In the genomic region with DNA sequence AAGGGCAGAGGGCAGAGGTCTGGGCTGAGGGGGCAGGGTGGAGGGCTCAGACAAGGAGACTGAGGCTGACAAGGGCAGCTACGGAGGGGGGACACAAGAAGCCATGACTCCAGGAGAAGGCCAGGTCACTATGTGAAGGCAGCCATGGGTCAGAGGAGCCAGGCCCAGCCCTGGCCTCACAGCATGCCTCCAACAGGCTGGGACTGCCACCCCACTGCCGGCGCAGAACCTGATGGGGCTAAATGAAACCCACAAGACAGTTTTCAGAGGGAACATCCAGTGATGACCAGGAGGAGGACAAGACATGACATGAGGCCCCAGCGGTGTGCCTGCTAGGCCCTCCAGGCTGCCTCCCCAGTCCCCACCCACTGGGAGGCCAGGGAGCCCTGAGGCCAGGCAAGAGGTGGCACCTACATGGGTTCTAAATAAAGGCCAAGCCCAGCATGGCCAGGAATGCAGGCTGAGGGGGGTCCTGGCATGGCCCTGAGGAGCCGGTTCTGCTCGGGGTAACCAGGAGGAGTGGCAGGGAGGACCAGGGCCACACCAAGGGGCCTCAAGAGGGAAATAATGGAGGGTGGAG, we compare ENCODE assay signal across 28 cellular contexts. TPM values are rescaled to one million over a fixed set of nuclear protein-coding genes. Genes with fewer than 3 reads are reported as not detected.
DNase-seq lines count a peak whose midpoint lies in the region; ATAC-seq and TF ChIP-seq lines count a peak whose summit lies in the region.
"Had no signal": no experiment of that assay in that cellular context is flagged by ENCODE, and none has a peak within 500 bp of the region (broad histone marks: within the 10 kb centered on the region; RNA-seq: fewer than 3 reads in every experiment).

No MANE protein-coding gene starts in this region.

- peak overlapping the region; percentile 63 for H3K27ac Mint-ChIP-seq in MCF 10A (ENCODE audit: low read depth, unreplicated experiment)
- peak overlapping the region; percentile 25 for H3K27ac Mint-ChIP-seq in stimulated activated memory B cell treated with anti-CD40 and anti-IgM and Interleukin-4, amounts not matched to agents 10 μg/mL and 1 μg/mL and 100 μg/mL, for 72 hours
- H3K27ac Mint-ChIP-seq: stimulated activated naive CD8-positive, alpha-beta T cell treated with anti-CD3 and anti-CD28 coated beads, Interleukin-15, Interleukin-2, amounts not matched to agents 100 ng/mL and 50 ng/mL, for 24 hours had no signal

- H3K27me3 ChIP-seq in breast epithelium: no peaks in the 10 kb centered on the region
- H3K27me3 ChIP-seq: Peyer's patch, SJCRH30, uterus had no signal

- H3K4me3 ChIP-seq in breast epithelium (no peak overlapping the region), HEK293 (ENCODE audit: low read depth, low read length) (no peak overlapping the region)
- H3K4me3 ChIP-seq: coronary artery, Peyer's patch, SJCRH30, thoracic aorta, uterus had no signal

- H3K9me3 ChIP-seq in breast epithelium (no peaks in the 10 kb centered on the region), HEK293 (ENCODE audit: control insufficient read depth, insufficient read depth, low read depth, low read length) (no peaks in the 10 kb centered on the region)
- H3K9me3 ChIP-seq: Peyer's patch, SJCRH30, thoracic aorta, uterus had no signal

- H3K36me3 ChIP-seq in breast epithelium (peaks cover 20% of the 10 kb centered on the region), HEK293 (ENCODE audit: control insufficient read depth in 2 of 2, insufficient read depth in 1 of 2, low read length in 2 of 2) (peaks cover 74 to 93% of the 10 kb centered on the region in 2 experiments)
- H3K36me3 ChIP-seq: uterus had no signal

- peaks cover 11% of the 10 kb centered on the region for H3K4me1 Mint-ChIP-seq in MCF 10A (ENCODE audit: insufficient read depth, unreplicated experiment)
- H3K4me1 Mint-ChIP-seq in stimulated activated memory B cell treated with anti-CD40 and anti-IgM and Interleukin-4, amounts not matched to agents 10 μg/mL and 1 μg/mL and 100 μg/mL, for 72 hours: peaks cover 23% of the 10 kb centered on the region

- H3K36me3 Mint-ChIP-seq in MCF 10A (ENCODE audit: insufficient read depth, unreplicated experiment): peaks cover 100% of the 10 kb centered on the region
- peaks cover 63% of the 10 kb centered on the region for H3K36me3 Mint-ChIP-seq in stimulated activated memory B cell treated with anti-CD40 and anti-IgM and Interleukin-4, amounts not matched to agents 10 μg/mL and 1 μg/mL and 100 μg/mL, for 72 hours

- CTCF ChIA-PET in MCF 10A (lab: Yijun Ruan, JAX) (no interaction called here), HEK293 (lab: Yijun Ruan, JAX) (interaction anchor here (1.0 kb wide), 1 partner anchor 19 kb away, joined by 3 read pairs; no protein-coding TSS in a partner anchor)

- intact Hi-C loops in MCF 10A (cut with micrococcal nuclease) (no loop called here), breast epithelium (cut with DNase I; ENCODE audit: low total_unique reads) (no loop called here), left cardiac atrium (cut with DNase I) (loop anchor here in 1 of 2 donors (10.0 kb wide), 1 partner anchor 111 kb away; no protein-coding TSS in a partner anchor)

- no peak for TF ChIP-seq CTCF in MCF 10A (IDR thresholded peaks at IDR 0.05; ENCODE audit: unreplicated experiment)
- TF ChIP-seq CTCF in breast epithelium (IDR thresholded peaks at IDR 0.05): no peak
- no peak for TF ChIP-seq CTCF in HEK293 (tag by site-specific recombination; IDR thresholded peaks at IDR 0.05)

- POLR2A ChIA-PET in MCF 10A (lab: Yijun Ruan, JAX) (no interaction called here), HEK293 (lab: Yijun Ruan, JAX) (interaction anchor here (1.4 kb wide), 1 partner anchor 112 kb away, joined by 3 read pairs; no protein-coding TSS in a partner anchor)

- peak; percentile 5 to 7 for ATAC-seq in left cardiac atrium
- ATAC-seq in stimulated activated memory B cell treated with anti-CD40 and anti-IgM and Interleukin-4, amounts not matched to agents 10 μg/mL and 1 μg/mL and 100 μg/mL, for 72 hours: no peak
- ATAC-seq: effector memory CD8-positive, alpha-beta T cell; left lobe of liver had no signal

- H3K4me3 Mint-ChIP-seq in MCF 10A (ENCODE audit: unreplicated experiment): no peak overlapping the region
- no peak overlapping the region for H3K4me3 Mint-ChIP-seq in stimulated activated memory B cell treated with anti-CD40 and anti-IgM and Interleukin-4, amounts not matched to agents 10 μg/mL and 1 μg/mL and 100 μg/mL, for 72 hours
- H3K4me3 Mint-ChIP-seq: activated naive CD4-positive, alpha-beta T cell treated with anti-CD3 and anti-CD28 coated beads, Interleukin-2, amount 10 ng/mL, durations not matched to agents 7 days and 5 days; effector memory CD8-positive, alpha-beta T cell; stimulated activated naive CD8-positive, alpha-beta T cell treated with anti-CD3 and anti-CD28 coated beads, Interleukin-15, Interleukin-2, amounts not matched to agents 100 ng/mL and 50 ng/mL, for 24 hours had no signal

- no peaks in the 10 kb centered on the region for H3K9me3 Mint-ChIP-seq in MCF 10A (ENCODE audit: unreplicated experiment)
- H3K9me3 Mint-ChIP-seq in stimulated activated memory B cell treated with anti-CD40 and anti-IgM and Interleukin-4, amounts not matched to agents 10 μg/mL and 1 μg/mL and 100 μg/mL, for 72 hours: peaks cover 7% of the 10 kb centered on the region
- H3K9me3 Mint-ChIP-seq: activated naive CD4-positive, alpha-beta T cell treated with anti-CD3 and anti-CD28 coated beads, Interleukin-2, amount 10 ng/mL, durations not matched to agents 7 days and 5 days; effector memory CD8-positive, alpha-beta T cell; stimulated activated naive CD8-positive, alpha-beta T cell treated with anti-CD3 and anti-CD28 coated beads, Interleukin-15, Interleukin-2, amounts not matched to agents 100 ng/mL and 50 ng/mL, for 24 hours had no signal

- H3K4me1 ChIP-seq in breast epithelium (no peaks in the 10 kb centered on the region), HEK293 (ENCODE audit: control insufficient read depth, insufficient read depth, low read length) (no peaks in the 10 kb centered on the region)
- H3K4me1 ChIP-seq: parathyroid adenoma, SJCRH30, uterus had no signal

- no peaks in the 10 kb centered on the region for H3K27me3 Mint-ChIP-seq in MCF 10A (ENCODE audit: insufficient read depth, unreplicated experiment)
- no peaks in the 10 kb centered on the region for H3K27me3 Mint-ChIP-seq in stimulated activated memory B cell treated with anti-CD40 and anti-IgM and Interleukin-4, amounts not matched to agents 10 μg/mL and 1 μg/mL and 100 μg/mL, for 72 hours
- H3K27me3 Mint-ChIP-seq: activated naive CD4-positive, alpha-beta T cell treated with anti-CD3 and anti-CD28 coated beads, Interleukin-2, amount 10 ng/mL, durations not matched to agents 7 days and 5 days; effector memory CD8-positive, alpha-beta T cell; stimulated activated naive CD8-positive, alpha-beta T cell treated with anti-CD3 and anti-CD28 coated beads, Interleukin-15, Interleukin-2, amounts not matched to agents 100 ng/mL and 50 ng/mL, for 24 hours had no signal

- BruUV-seq in MCF 10A (replicated peaks; lab: Mats Ljungman, UMichigan): no TSS peak

- no peak for TF ChIP-seq POLR2A in breast epithelium (IDR thresholded peaks at IDR 0.05)

- H3K27ac ChIP-seq in breast epithelium (no peak overlapping the region), HEK293 (ENCODE audit: extremely low read depth, low read depth, low read length) (no peak overlapping the region)
- H3K27ac ChIP-seq: coronary artery, parathyroid adenoma, Peyer's patch, SJCRH30, thoracic aorta, uterus had no signal

- DNase-seq in MCF 10A (ENCODE audit: unreplicated experiment) (no peak), breast epithelium (ENCODE audit: low spot score in 2 of 2) (no peak), left cardiac atrium (no peak), UCSD-AML1 (lab: John Stamatoyannopoulos, UW; ENCODE audit: unreplicated experiment) (no peak)
- DNase-seq in activated CD4-positive, alpha-beta T cell treated with anti-CD3 and anti-CD28 coated beads for 1 hour: no peak
- DNase-seq: ACHN; activated naive CD4-positive, alpha-beta T cell treated with anti-CD3 and anti-CD28 coated beads, Interleukin-2, amount 10 ng/mL, durations not matched to agents 7 days and 5 days; amygdala; DMS153; effector memory CD8-positive, alpha-beta T cell; HCEC 1CT; mesenchymal stem cell; NCI-H1048; NCI-H446; NCI-H774; Peyer's patch; retina; SJCRH30; small intestine; SW 1271; uterus had no signal

TF ChIP-seq in HEK293, 187 proteins besides CTCF, POLR2A, EP300 and RAD21:
- no peak for TF ChIP-seq BCL11B (tag by site-specific recombination; IDR thresholded peaks at IDR 0.05; ENCODE audit: low read depth)
- TF ChIP-seq ZIC2 (tag by site-specific recombination; IDR thresholded peaks at IDR 0.05): peak; percentile 69

RNA-seq across cellular contexts. Expression of a gene that starts 27.3 kb away (rescaled TPM):
- total RNA-seq in MCF 10A (2022) (45.5 and 47.5 TPM in 2 replicates), breast epithelium (100 to 1,000 TPM in 1 of 3 donors, 10 to 100 TPM in 2; 41.4 to 144 (median 56.4) TPM), left cardiac atrium (10 to 100 TPM; 66.4 to 66.7 TPM)

RNA-seq across cellular contexts. Expression of a gene that starts 29.6 kb away (rescaled TPM):
- total RNA-seq in MCF 10A (2022) (118 and 128 TPM in 2 replicates), breast epithelium (10 to 100 TPM; 91.5 to 100.0 (median 99.2) TPM), left cardiac atrium (10 to 100 TPM; 52.4 to 66.4 TPM)

RNA-seq across cellular contexts. Expression of a gene that starts 30.3 kb away (rescaled TPM):
- 26.7 and 29.9 TPM in 2 replicates for total RNA-seq in MCF 10A (2022)
- total RNA-seq in breast epithelium: 10 to 100 TPM; 15.4 to 22.8 (median 17.3) TPM
- 10 to 100 TPM; 15.5 to 17.5 TPM for total RNA-seq in left cardiac atrium
